ENCODE assay signal across 16 cellular contexts in genomic region chr7:110283056-110283455, GRCh38.
DNase-seq lines count a peak whose midpoint lies in the region; ATAC-seq and TF ChIP-seq lines count a peak whose summit lies in the region.
"Had no signal": no experiment of that assay in that cellular context is flagged by ENCODE, and none has a peak within 500 bp of the region (broad histone marks: within the 10 kb centered on the region; RNA-seq: fewer than 3 reads in every experiment).

No MANE protein-coding gene starts in this region.

- H3K36me3 Mint-ChIP-seq in activated naive CD4-positive, alpha-beta T cell treated with anti-CD3 and anti-CD28 coated beads, Interleukin-2, amount 10 ng/mL, durations not matched to agents 7 days and 5 days: no peaks in the 10 kb centered on the region
- no peaks in the 10 kb centered on the region for H3K36me3 Mint-ChIP-seq in activated CD8-positive, alpha-beta T cell treated with anti-CD3 and anti-CD28 coated beads for 36 hours (ENCODE audit: low read depth)
- H3K36me3 Mint-ChIP-seq: CD14-positive monocyte had no signal

- no peaks in the 10 kb centered on the region for H3K9me2 ChIP-seq in hepatocyte (replicated peaks; ENCODE audit: insufficient read depth)

- CTCF ChIA-PET in activated naive CD4-positive, alpha-beta T cell treated with anti-CD3 and anti-CD28 coated beads, Interleukin-2, amount 10 ng/mL, durations not matched to agents 7 days and 5 days (lab: Charles Lee): no interaction called here
- CTCF ChIA-PET in activated CD8-positive, alpha-beta T cell treated with anti-CD3 and anti-CD28 coated beads for 36 hours (lab: Charles Lee): no interaction called here

- H3K4me2 ChIP-seq in hepatocyte: no peak overlapping the region

- H3K27me3 ChIP-seq in hepatocyte (no peaks in the 10 kb centered on the region), prostate gland (replicated peaks; ENCODE audit: insufficient read depth) (no peaks in the 10 kb centered on the region), right lobe of liver (no peaks in the 10 kb centered on the region)
- H3K27me3 ChIP-seq: SJCRH30 had no signal

- H3K4me3 ChIP-seq in hepatocyte: no peak overlapping the region
- no peak overlapping the region for H3K4me3 ChIP-seq in prostate gland
- H3K4me3 ChIP-seq in right lobe of liver: no peak overlapping the region
- H3K4me3 ChIP-seq: SJCRH30 had no signal

- POLR2A ChIA-PET in activated CD8-positive, alpha-beta T cell treated with anti-CD3 and anti-CD28 coated beads for 36 hours (lab: Charles Lee): no interaction called here

- H3K4me1 ChIP-seq in hepatocyte (ENCODE audit: insufficient read depth): peaks cover 14% of the 10 kb centered on the region
- H3K4me1 ChIP-seq in prostate gland (replicated peaks): no peaks in the 10 kb centered on the region
- H3K4me1 ChIP-seq in right lobe of liver: no peaks in the 10 kb centered on the region

- no peak for ATAC-seq in activated CD8-positive, alpha-beta T cell treated with anti-CD3 and anti-CD28 coated beads for 36 hours
- ATAC-seq in right lobe of liver: no peak
- ATAC-seq: PC-3 had no signal

- TF ChIP-seq CTCF in hepatocyte (IDR thresholded peaks at IDR 0.05; ENCODE audit: poor library complexity) (no peak), prostate gland (IDR thresholded peaks at IDR 0.05) (no peak), right lobe of liver (IDR thresholded peaks at IDR 0.05) (no peak)
- no peak for TF ChIP-seq CTCF in activated CD8-positive, alpha-beta T cell treated with anti-CD3 and anti-CD28 coated beads for 36 hours (IDR thresholded peaks at IDR 0.05)

- H3K27ac ChIP-seq in hepatocyte: no peak overlapping the region
- H3K27ac ChIP-seq in prostate gland: no peak overlapping the region
- no peak overlapping the region for H3K27ac ChIP-seq in right lobe of liver
- H3K27ac ChIP-seq: RWPE1, SJCRH30 had no signal

- DNase-seq in DMS79 treated with DMSO at 0.1 percent for 48 hours (lab: John Stamatoyannopoulos, UW) (peak; percentile 37), DMS79 (lab: John Stamatoyannopoulos, UW) (no peak), NCI-H146 treated with DMSO at 0.1 percent for 48 hours (lab: John Stamatoyannopoulos, UW; ENCODE audit: unreplicated experiment) (peak; percentile 82), hepatocyte (ENCODE audit: low spot score) (peak; percentile 24), prostate gland (ENCODE audit: low spot score) (peak; percentile 78), right lobe of liver (no peak)
- no peak for DNase-seq in activated naive CD4-positive, alpha-beta T cell treated with anti-CD3 and anti-CD28 coated beads, Interleukin-2, amount 10 ng/mL, durations not matched to agents 7 days and 5 days
- no peak for DNase-seq in activated CD8-positive, alpha-beta T cell treated with anti-CD3 and anti-CD28 coated beads for 36 hours
- DNase-seq: 8988T, DMS153, NCI-H2029 treated with DMSO at 0.1 percent for 48 hours, NCI-H748 treated with DMSO at 0.1 percent for 48 hours, PC-3, SJCRH30 had no signal

- TF ChIP-seq POLR2A in prostate gland (IDR thresholded peaks at IDR 0.05) (no peak), right lobe of liver (IDR thresholded peaks at IDR 0.05) (no peak)

- H3K27me3 Mint-ChIP-seq in activated naive CD4-positive, alpha-beta T cell treated with anti-CD3 and anti-CD28 coated beads, Interleukin-2, amount 10 ng/mL, durations not matched to agents 7 days and 5 days: no peaks in the 10 kb centered on the region
- H3K27me3 Mint-ChIP-seq in activated CD8-positive, alpha-beta T cell treated with anti-CD3 and anti-CD28 coated beads for 36 hours: no peaks in the 10 kb centered on the region

- H3K36me3 ChIP-seq in hepatocyte (replicated peaks; ENCODE audit: insufficient read depth, low read depth): no peaks in the 10 kb centered on the region
- H3K36me3 ChIP-seq in prostate gland: no peaks in the 10 kb centered on the region
- H3K36me3 ChIP-seq in right lobe of liver: no peaks in the 10 kb centered on the region
- H3K36me3 ChIP-seq: SJCRH30 had no signal

- H3K9me3 ChIP-seq in hepatocyte (ENCODE audit: low read depth) (no peaks in the 10 kb centered on the region), prostate gland (no peaks in the 10 kb centered on the region), right lobe of liver (no peaks in the 10 kb centered on the region)
- H3K9me3 ChIP-seq: SJCRH30 had no signal

- H3K4me1 Mint-ChIP-seq in activated naive CD4-positive, alpha-beta T cell treated with anti-CD3 and anti-CD28 coated beads, Interleukin-2, amount 10 ng/mL, durations not matched to agents 7 days and 5 days: no peaks in the 10 kb centered on the region
- H3K4me1 Mint-ChIP-seq in activated CD8-positive, alpha-beta T cell treated with anti-CD3 and anti-CD28 coated beads for 36 hours (ENCODE audit: low read depth): no peaks in the 10 kb centered on the region
- H3K4me1 Mint-ChIP-seq: CD14-positive monocyte had no signal

- no peaks in the 10 kb centered on the region for H3K9me3 Mint-ChIP-seq in activated naive CD4-positive, alpha-beta T cell treated with anti-CD3 and anti-CD28 coated beads, Interleukin-2, amount 10 ng/mL, durations not matched to agents 7 days and 5 days
- no peaks in the 10 kb centered on the region for H3K9me3 Mint-ChIP-seq in activated CD8-positive, alpha-beta T cell treated with anti-CD3 and anti-CD28 coated beads for 36 hours

- H4K20me1 ChIP-seq in hepatocyte (ENCODE audit: insufficient read depth, poor library complexity, severe bottlenecking): no peaks in the 10 kb centered on the region

- intact Hi-C loops in prostate gland (cut with DNase I): no loop called here
- intact Hi-C loops in activated CD8-positive, alpha-beta T cell treated with anti-CD3 and anti-CD28 coated beads for 36 hours (cut with micrococcal nuclease): no loop called here
- intact Hi-C loops in right lobe of liver (cut with DNase I): no loop called here

- WGBS in hepatocyte (ENCODE audit: low lambda C conversion rate, missing lambda C conversion rate): 40% methylated on average over 2 of the region's 2 CpGs
- 41% methylated on average over 2 of the region's 2 CpGs for WGBS in prostate gland
- WGBS in right lobe of liver (ENCODE audit: insufficient coverage, low coverage, low lambda C conversion rate, missing lambda C conversion rate): 40% methylated on average over 2 of the region's 2 CpGs

- no peak overlapping the region for H3K4me3 Mint-ChIP-seq in activated naive CD4-positive, alpha-beta T cell treated with anti-CD3 and anti-CD28 coated beads, Interleukin-2, amount 10 ng/mL, durations not matched to agents 7 days and 5 days
- H3K4me3 Mint-ChIP-seq in activated CD8-positive, alpha-beta T cell treated with anti-CD3 and anti-CD28 coated beads for 36 hours: no peak overlapping the region
- H3K4me3 Mint-ChIP-seq: CD14-positive monocyte had no signal

- H3K79me2 ChIP-seq in hepatocyte: no peaks in the 10 kb centered on the region

- H2AFZ ChIP-seq in hepatocyte: no peak overlapping the region

- H3K27ac Mint-ChIP-seq in activated naive CD4-positive, alpha-beta T cell treated with anti-CD3 and anti-CD28 coated beads, Interleukin-2, amount 10 ng/mL, durations not matched to agents 7 days and 5 days: no peak overlapping the region
- no peak overlapping the region for H3K27ac Mint-ChIP-seq in activated CD8-positive, alpha-beta T cell treated with anti-CD3 and anti-CD28 coated beads for 36 hours
- H3K27ac Mint-ChIP-seq: CD14-positive monocyte had no signal

Comparison
In these comparisons a context has a peak if more than half of its experiments do, and no peak if none do; other contexts are left out.
1. DNase-seq: peak in DMS79 treated with DMSO at 0.1 percent for 48 hours (single experiment), NCI-H146 treated with DMSO at 0.1 percent for 48 hours (single experiment), hepatocyte (single experiment) and prostate gland (single experiment); none in DMS79 (single experiment), activated naive CD4-positive, alpha-beta T cell treated with anti-CD3 and anti-CD28 coated beads, Interleukin-2, amount 10 ng/mL, durations not matched to agents 7 days and 5 days (single experiment), activated CD8-positive, alpha-beta T cell treated with anti-CD3 and anti-CD28 coated beads for 36 hours (single experiment) and right lobe of liver (0 of 3).